ENCODE assay signal across 1 cellular context in the genomic region with DNA sequence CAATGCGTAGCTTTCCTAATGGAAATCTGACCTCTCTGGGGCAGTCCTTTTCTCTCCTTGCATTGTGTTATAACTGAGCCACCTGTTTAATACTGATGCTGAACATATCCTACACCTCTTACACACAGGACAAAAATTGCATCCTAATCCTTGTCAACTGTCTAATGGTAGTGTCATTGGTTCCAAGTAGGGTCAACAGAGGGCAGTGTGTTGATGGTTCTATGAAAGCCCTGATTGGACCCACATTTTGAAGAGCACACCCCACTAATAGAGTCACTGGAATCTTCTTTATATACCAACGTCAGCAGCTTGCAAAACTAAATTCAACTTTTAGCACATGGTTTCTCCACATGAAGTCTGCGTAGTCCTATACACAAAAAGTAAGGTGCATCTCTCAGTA.
TF ChIP-seq lines count a peak whose summit lies in the region.

No MANE protein-coding gene starts in this region.

TF ChIP-seq in H1, 55 proteins besides CTCF, POLR2A, EP300 and RAD21:
- TF ChIP-seq CHD2 (IDR thresholded peaks at IDR 0.05; ENCODE audit: low read length): no peak
- no peak for TF ChIP-seq SRF (IDR thresholded peaks at IDR 0.05; ENCODE audit: low read depth, low read length)
- TF ChIP-seq RFX5 (IDR thresholded peaks at IDR 0.05; ENCODE audit: borderline replicate concordance, low read depth, low read length): no peak
- TF ChIP-seq SAP30 (IDR thresholded peaks at IDR 0.05; ENCODE audit: insufficient read depth, insufficient replicate concordance, low read length): no peak
- no peak for TF ChIP-seq CHD1 (IDR thresholded peaks at IDR 0.05; ENCODE audit: low read depth, low read length)
- no peak for TF ChIP-seq POU5F1 (IDR thresholded peaks at IDR 0.05; ENCODE audit: low read depth, low read length)
- TF ChIP-seq MAFK (IDR thresholded peaks at IDR 0.05; ENCODE audit: low read depth, low read length): no peak
- TF ChIP-seq POLR2AphosphoS5 (IDR thresholded peaks at IDR 0.05; ENCODE audit: low read depth, low read length): no peak
- TF ChIP-seq GTF2F1 (IDR thresholded peaks at IDR 0.05; ENCODE audit: borderline replicate concordance, low read depth, low read length): no peak
- no peak for TF ChIP-seq SIRT6 (IDR thresholded peaks at IDR 0.05; ENCODE audit: low read length)
- no peak for TF ChIP-seq TAF7 (optimal IDR thresholded peaks at IDR 0.05; ENCODE audit: borderline replicate concordance, low read depth, low read length)
- TF ChIP-seq TBP (IDR thresholded peaks at IDR 0.05; ENCODE audit: low read depth, low read length): no peak
- TF ChIP-seq BRCA1 (IDR thresholded peaks at IDR 0.05; ENCODE audit: low read depth, low read length): no peak
- no peak for TF ChIP-seq TAF1 (IDR thresholded peaks at IDR 0.05; ENCODE audit: low read depth, low read length)
